31 cellular contexts compared by ENCODE assay signal in the genomic region with DNA sequence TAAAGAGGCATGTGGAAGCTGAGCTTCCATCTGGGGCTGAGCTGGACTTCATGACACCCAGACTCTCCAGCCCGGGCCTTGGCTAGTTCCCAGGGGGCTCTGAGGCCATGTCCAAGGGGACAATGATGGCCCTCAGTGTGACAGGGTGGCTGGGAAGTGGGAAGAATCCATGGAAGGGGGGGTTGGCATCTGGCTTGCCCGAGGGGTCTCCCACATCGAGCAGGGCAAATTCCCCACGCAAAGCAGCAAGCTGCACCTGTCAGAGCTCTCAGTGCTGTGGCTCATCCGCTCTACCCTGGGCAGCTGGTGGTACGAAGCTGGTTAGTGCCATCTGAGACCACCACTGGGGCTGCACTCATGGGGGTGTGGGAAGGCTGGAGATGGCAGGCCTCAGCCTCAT. TPM values are rescaled to one million over a fixed set of nuclear protein-coding genes. Genes with fewer than 3 reads are reported as not detected.
DNase-seq lines count a peak whose midpoint lies in the region; ATAC-seq, FAIRE-seq and TF ChIP-seq lines count a peak whose summit lies in the region.
"Had no signal": no experiment of that assay in that cellular context is flagged by ENCODE, and none has a peak within 500 bp of the region (broad histone marks: within the 10 kb centered on the region; RNA-seq: fewer than 3 reads in every experiment).

No MANE protein-coding gene starts in this region.

- dilution Hi-C loops in IMR-90 (cut with HindIII; ENCODE audit: low sequenced_read_pairs, unreplicated experiment), result no loop called here

- H3K4me1 Mint-ChIP-seq in stimulated activated naive B cell treated with anti-CD40 and anti-IgM and Interleukin-4, amounts not matched to agents 10 μg/mL and 1 μg/mL and 100 μg/mL, for 72 hours, result peaks cover 16 to 26% of the 10 kb centered on the region in 2 donors

- H3K9me3 Mint-ChIP-seq in stimulated activated naive B cell treated with anti-CD40 and anti-IgM and Interleukin-4, amounts not matched to agents 10 μg/mL and 1 μg/mL and 100 μg/mL, for 72 hours, result no peaks in the 10 kb centered on the region
- H3K9me3 Mint-ChIP-seq: CD4-positive, alpha-beta memory T cell; CD4-positive, CD25-positive, alpha-beta regulatory T cell; CD8-positive, alpha-beta memory T cell had no signal

- H3K4me3 Mint-ChIP-seq in stimulated activated naive B cell treated with anti-CD40 and anti-IgM and Interleukin-4, amounts not matched to agents 10 μg/mL and 1 μg/mL and 100 μg/mL, for 72 hours, result no peak overlapping the region
- H3K4me3 Mint-ChIP-seq: CD14-positive monocyte; CD4-positive, alpha-beta memory T cell; CD4-positive, CD25-positive, alpha-beta regulatory T cell; CD8-positive, alpha-beta memory T cell had no signal

- no peak for FAIRE-seq in small intestine (lab: Jason Lieb, UNC)
- FAIRE-seq: A204.1, GM12878, GM12892, GM19239 had no signal

- H3K4ac ChIP-seq in IMR-90 (ENCODE audit: low read depth, low read length), result no peak overlapping the region

- no peak overlapping the region for H3K23ac ChIP-seq in IMR-90 (ENCODE audit: low read depth, low read length)

- no peak overlapping the region for H4K5ac ChIP-seq in IMR-90 (ENCODE audit: low read depth, low read length)

- no peaks in the 10 kb centered on the region for H3K79me1 ChIP-seq in IMR-90 (ENCODE audit: low read depth in 1 of 2, low read length in 2 of 2)

- peaks cover 4 to 6% of the 10 kb centered on the region in 2 donors for H3K27me3 Mint-ChIP-seq in stimulated activated naive B cell treated with anti-CD40 and anti-IgM and Interleukin-4, amounts not matched to agents 10 μg/mL and 1 μg/mL and 100 μg/mL, for 72 hours

- no peaks in the 10 kb centered on the region for H3K9me1 ChIP-seq in IMR-90 (ENCODE audit: insufficient read depth, low read length)

- H3K14ac ChIP-seq in IMR-90 (replicated peaks; ENCODE audit: low read depth, low read length), result no peak overlapping the region

- in situ Hi-C loops in IMR-90 (cut with MboI; ENCODE audit: low sequenced_read_pairs), result loop anchor here (10.0 kb wide), 1 partner anchor 107 kb away; no protein-coding TSS in a partner anchor

- no peak for TF ChIP-seq CTCF in IMR-90 (conservative IDR thresholded peaks at IDR 0.05; ENCODE audit: low read depth, low read length)

- no peak for TF ChIP-seq RAD21 in IMR-90 (IDR thresholded peaks at IDR 0.05; ENCODE audit: low read length)

- H4K20me1 ChIP-seq in IMR-90 (ENCODE audit: insufficient read depth, low read length), result no peaks in the 10 kb centered on the region
- H4K20me1 ChIP-seq: BLaER1 had no signal

- H3K36me3 ChIP-seq in IMR-90 (ENCODE audit: control insufficient read depth, insufficient read depth, low read length) (no peaks in the 10 kb centered on the region), small intestine (ENCODE audit: control insufficient read depth in 2 of 2, insufficient read depth in 2 of 2, low read length in 2 of 2) (no peaks in the 10 kb centered on the region)
- H3K36me3 ChIP-seq: BE2C, BLaER1 had no signal

- H4K8ac ChIP-seq in IMR-90 (ENCODE audit: low read depth in 2 of 2, low read length in 2 of 2), result no peak overlapping the region

- POLR2A ChIA-PET in IMR-90 (lab: Charles Lee; ENCODE audit: unreplicated experiment), result no interaction called here

- H2BK20ac ChIP-seq in IMR-90 (ENCODE audit: low read depth, low read length), result no peak overlapping the region

- BruUV-seq in IMR-90 (replicated peaks; lab: Mats Ljungman, UMichigan), result no TSS peak

- no peak for TF ChIP-seq POLR2A in IMR-90 (IDR thresholded peaks at IDR 0.05; ENCODE audit: low read depth, low read length)

- WGBS in IMR-90 (ENCODE audit: extremely low coverage in 2 of 2, insufficient read length in 1 of 2), 2 experiments, result 73% methylated on average over 2 of the region's 6 CpGs; no CpG with 5 or more reads in 1 of the 2 experiments
- WGBS in small intestine, 3 donors, result 87 to 94% (median 94%) methylated on average over 6 of the region's 6 CpGs

- H3K4me2 ChIP-seq in IMR-90 (ENCODE audit: low read depth, low read length), result no peak overlapping the region
- H3K4me2 ChIP-seq: BLaER1 had no signal

- H2BK15ac ChIP-seq in IMR-90 (ENCODE audit: low read depth, low read length), result no peak overlapping the region

- intact Hi-C loops in IMR-90 (cut with micrococcal nuclease), result no loop called here

- peak overlapping the region; percentile 2 for H2AFZ ChIP-seq in IMR-90 (replicated peaks; ENCODE audit: low read length, poor library complexity)

- H3K4me3 ChIP-seq in IMR-90 (ENCODE audit: insufficient read depth, low read depth, low read length), result no peak overlapping the region
- H3K4me3 ChIP-seq in small intestine (ENCODE audit: low read depth in 1 of 2, low read length in 2 of 2), result no peak overlapping the region
- H3K4me3 ChIP-seq: BLaER1, GM12878 had no signal

- no peaks in the 10 kb centered on the region for H3K36me3 Mint-ChIP-seq in stimulated activated naive B cell treated with anti-CD40 and anti-IgM and Interleukin-4, amounts not matched to agents 10 μg/mL and 1 μg/mL and 100 μg/mL, for 72 hours
- H3K36me3 Mint-ChIP-seq: CD14-positive monocyte; CD4-positive, alpha-beta memory T cell; CD4-positive, CD25-positive, alpha-beta regulatory T cell; CD8-positive, alpha-beta memory T cell had no signal

- H3K9me3 ChIP-seq in IMR-90 (ENCODE audit: control insufficient read depth, insufficient read depth, low read length) (no peaks in the 10 kb centered on the region), small intestine (ENCODE audit: control insufficient read depth, low read depth) (no peaks in the 10 kb centered on the region)
- H3K9me3 ChIP-seq: BE2C, BLaER1 had no signal

- H3K4me1 ChIP-seq in IMR-90 (ENCODE audit: control insufficient read depth, insufficient read depth, low read length), result no peaks in the 10 kb centered on the region
- peaks cover 0 to 2% of the 10 kb centered on the region in 2 donors for H3K4me1 ChIP-seq in small intestine (ENCODE audit: control insufficient read depth in 2 of 2, insufficient read depth in 1 of 2, low read depth in 1 of 2, low read length in 1 of 2)
- H3K4me1 ChIP-seq: BE2C had no signal

- no peak overlapping the region for H2AK5ac ChIP-seq in IMR-90 (ENCODE audit: low read depth, low read length)

- H3K9ac ChIP-seq in IMR-90 (ENCODE audit: low read depth, low read length), result no peak overlapping the region
- H3K9ac ChIP-seq: BLaER1 had no signal

- ATAC-seq in IMR-90 (ENCODE audit: low read depth) (no peak), HG02763 (IDR thresholded peaks at IDR 0.05; ENCODE audit: unreplicated experiment) (no peak)
- no peak for ATAC-seq in stimulated activated naive B cell treated with anti-CD40 and anti-IgM and Interleukin-4, amounts not matched to agents 10 μg/mL and 1 μg/mL and 100 μg/mL, for 72 hours (replicated peaks)
- ATAC-seq: GM12878 had no signal

- H3K27me3 ChIP-seq in IMR-90 (ENCODE audit: control insufficient read depth, insufficient read depth, low read length) (peaks cover 18% of the 10 kb centered on the region), small intestine (ENCODE audit: control insufficient read depth in 2 of 2, insufficient read depth in 2 of 2, low read length in 2 of 2) (no peaks in the 10 kb centered on the region)
- H3K27me3 ChIP-seq: BE2C, BLaER1 had no signal

- no peak overlapping the region for H2AK9ac ChIP-seq in IMR-90 (replicated peaks; ENCODE audit: low read depth, low read length, poor library complexity)

- CTCF ChIA-PET in IMR-90 (lab: Yijun Ruan, JAX), result no interaction called here

- no peak overlapping the region for H3K18ac ChIP-seq in IMR-90 (ENCODE audit: low read depth, low read length)

- H4K91ac ChIP-seq in IMR-90 (ENCODE audit: insufficient read depth, low read depth, low read length), result no peak overlapping the region

- no peak overlapping the region for H2BK120ac ChIP-seq in IMR-90 (ENCODE audit: low read depth, low read length)

- H3K27ac Mint-ChIP-seq in stimulated activated naive B cell treated with anti-CD40 and anti-IgM and Interleukin-4, amounts not matched to agents 10 μg/mL and 1 μg/mL and 100 μg/mL, for 72 hours, result peak overlapping the region; percentile 38
- H3K27ac Mint-ChIP-seq: CD4-positive, alpha-beta memory T cell; CD4-positive, CD25-positive, alpha-beta regulatory T cell had no signal

- H2BK5ac ChIP-seq in IMR-90 (ENCODE audit: low read depth, low read length, poor library complexity, severe bottlenecking), result no peak overlapping the region

- H3K27ac ChIP-seq in IMR-90 (ENCODE audit: insufficient read depth, low read length) (no peak overlapping the region), small intestine (ENCODE audit: low read depth in 1 of 2, low read length in 1 of 2) (no peak overlapping the region), caudate nucleus (ENCODE audit: low read depth, low read length) (no peak overlapping the region)
- H3K27ac ChIP-seq: BLaER1 had no signal

- no peak overlapping the region for H3K56ac ChIP-seq in IMR-90 (ENCODE audit: extremely low read depth, insufficient read depth, low read length)

- no peak for DNase-seq in IMR-90
- peak; percentile 67 for DNase-seq in mesenteric fat pad (ENCODE audit: low spot score)
- DNase-seq in stimulated activated naive B cell treated with anti-CD40 and anti-IgM and Interleukin-4, amounts not matched to agents 10 μg/mL and 1 μg/mL and 100 μg/mL, for 72 hours, result no peak
- no peak for DNase-seq in small intestine
- DNase-seq in caudate nucleus (lab: John Stamatoyannopoulos, UW), result no peak
- DNase-seq: 8988T; ACHN; BE2C; C1 segment of cervical spinal cord; CD4-positive, alpha-beta memory T cell; CD4-positive, CD25-positive, alpha-beta regulatory T cell; CD8-positive, alpha-beta memory T cell; COR-L47; DMS 273 treated with DMSO at 0.1 percent for 48 hours; DMS153; DMS53; DMS79; DND-41; EL; GDM1 had no signal

TF ChIP-seq in IMR-90, 13 proteins besides CTCF, POLR2A, EP300 and RAD21:
- no peak for TF ChIP-seq BHLHE40 (IDR thresholded peaks at IDR 0.05; ENCODE audit: low read depth, low read length)
TF ChIP-seq in IMR-90: peak in this region for 0.

RNA-seq across cellular contexts. Expression of gene AP1B1, which starts 9.4 kb away (rescaled TPM):
- total RNA-seq in IMR-90 (2012; rRNA removed) (65.5 and 70.8 TPM in 2 replicates), mesenteric fat pad (89.3 TPM)
- polyA plus RNA-seq in IMR-90 (2012; rRNA removed) (55.7 and 62.3 TPM in 2 replicates), small intestine (10 to 100 TPM; 51.6 to 61.6 (median 55.0) TPM)
- 40.7 and 58.5 TPM in 2 replicates for polyA plus RNA-seq in IMR-90 (2012; cell fraction: cytosol; rRNA removed)
- polyA plus RNA-seq in IMR-90 (2012; cell fraction: nucleus; rRNA removed; ENCODE audit: low replicate concordance), result 53.6 and 100 TPM in 2 replicates

RNA-seq across cellular contexts. Expression of gene RFPL1, which starts 40.6 kb away (rescaled TPM):
- not detected in 2 replicates for total RNA-seq in IMR-90 (2012; rRNA removed)
- not detected in 2 replicates for polyA plus RNA-seq in IMR-90 (2012; rRNA removed)
- polyA plus RNA-seq in IMR-90 (2012; cell fraction: cytosol; rRNA removed), result not detected in 2 replicates
- polyA plus RNA-seq in IMR-90 (2012; cell fraction: nucleus; rRNA removed; ENCODE audit: low replicate concordance), result not detected in 2 replicates
- total RNA-seq in mesenteric fat pad, result not detected
- polyA plus RNA-seq in small intestine, result under 1 TPM in 1 of 3 donors, not detected in 2; 0.04 TPM
- total RNA-seq: A673; CD4-positive, alpha-beta memory T cell; CD4-positive, CD25-positive, alpha-beta regulatory T cell; CD8-positive, alpha-beta memory T cell; Daoy; G401; GM12878 had no signal
- polyA plus RNA-seq: AG04450; CD4-positive, alpha-beta memory T cell; CD4-positive, CD25-positive, alpha-beta regulatory T cell; CD8-positive, alpha-beta memory T cell had no signal
